In the genomic region with DNA sequence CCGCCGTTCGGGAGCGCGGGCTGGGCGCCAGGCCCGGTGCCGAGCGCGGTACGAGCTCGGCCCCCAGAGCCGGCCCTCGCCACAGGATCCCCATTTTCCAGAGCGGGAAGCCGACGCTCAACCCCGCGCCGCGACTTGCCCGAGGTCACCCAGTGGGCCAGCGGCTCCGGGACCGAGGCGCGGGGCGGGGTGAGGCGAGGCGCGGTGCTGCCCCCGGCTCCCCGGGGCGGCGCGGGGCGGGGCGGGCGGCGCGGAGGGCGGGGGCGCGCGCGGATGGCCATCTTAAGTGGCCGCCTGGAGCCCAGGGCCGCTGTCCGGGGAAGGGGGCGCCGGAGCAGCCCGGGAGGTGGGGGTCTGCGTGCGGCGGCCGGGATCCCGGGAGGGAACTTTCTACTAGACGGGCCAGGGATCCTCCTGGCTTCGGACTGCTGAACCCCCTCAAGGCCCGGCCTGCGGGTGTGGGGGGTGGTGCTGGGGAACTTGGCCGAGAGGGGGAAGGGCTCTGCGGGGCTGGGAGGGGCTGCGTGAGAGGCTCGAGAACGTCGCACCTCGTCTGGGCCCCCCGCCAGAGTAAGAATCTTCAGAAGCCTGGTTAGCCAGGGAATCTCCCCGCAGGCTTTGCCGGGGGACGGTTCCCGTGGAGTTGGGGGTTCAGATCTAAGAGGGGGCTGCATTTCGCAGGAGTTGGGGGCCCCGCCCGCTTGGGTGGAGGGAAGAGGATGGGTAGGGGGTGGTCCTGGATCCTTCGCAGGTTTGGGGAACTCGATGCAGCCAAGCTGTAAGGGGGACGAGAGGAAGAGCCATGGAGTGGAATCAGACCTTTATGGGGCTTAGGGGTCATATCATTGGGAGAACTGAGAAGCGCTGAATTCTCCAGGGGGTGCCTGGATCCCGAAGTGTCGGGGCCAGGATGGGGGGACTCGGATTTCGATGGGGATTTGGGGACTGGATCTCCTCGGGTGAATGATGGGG, we compare ENCODE assay signal across 8 cellular contexts. TPM values are rescaled to one million over a fixed set of nuclear protein-coding genes. Genes with fewer than 3 reads are reported as not detected.
A peak's percentile ranks its signal among the peaks of the same experiment; 100 is the strongest.
DNase-seq lines count a peak whose midpoint lies in the region; ATAC-seq, FAIRE-seq and TF ChIP-seq lines count a peak whose summit lies in the region.

No MANE protein-coding gene starts in this region.

- RAD21 ChIA-PET in GM12878 (lab: Charles Lee; ENCODE audit: unreplicated experiment), result interaction anchor here (0.6 to 2.4 kb wide), 14 partner anchors 12 to 296 kb away, joined by 3 to 11 read pairs (median 4); a partner anchor contains a TSS

- H3K27me3 Mint-ChIP-seq in T-helper 1 cell treated with Interleukin-12 subunit alpha and Interleukin-12 subunit beta and Interleukin-4 antibody, amounts not matched to agents 30 μg/mL and 1 μg/mL, for 36 hours (ENCODE audit: low read depth), result peaks cover 1% of the 10 kb centered on the region

- ATAC-seq in GM21447 (IDR thresholded peaks at IDR 0.05; ENCODE audit: unreplicated experiment), result peak; percentile 41
- peak; percentile 74 for ATAC-seq in GM12878

- no peaks in the 10 kb centered on the region for H4K20me1 ChIP-seq in DOHH2 (ENCODE audit: control insufficient read depth, insufficient read depth, low read depth, low read length)
- no peaks in the 10 kb centered on the region; the same call in 1 of the 2 replicates for H4K20me1 ChIP-seq in GM12878 (ENCODE audit: control insufficient read depth, insufficient read depth)

- intact Hi-C loops in GM12878 (cut with micrococcal nuclease; ENCODE audit: unreplicated experiment), result loop anchor here (1.0 to 5.0 kb wide), 2 partner anchors 112 to 208 kb away; a partner anchor contains a TSS

- SMC1A ChIA-PET in GM12878 (lab: Charles Lee; ENCODE audit: uncharacterized antibody, unreplicated experiment), result interaction anchor here (0.9 to 2.3 kb wide), 4 partner anchors 13 to 129 kb away, joined by 3 to 8 read pairs (median 3); no protein-coding TSS in a partner anchor

- H3K27ac Mint-ChIP-seq in T-helper 1 cell treated with Interleukin-12 subunit alpha and Interleukin-12 subunit beta and Interleukin-4 antibody, amounts not matched to agents 30 μg/mL and 1 μg/mL, for 36 hours, result peak overlapping the region; percentile 95

- POLR2A ChIA-PET in GM12878 (lab: Charles Lee), result interaction anchor here (0.6 to 1.9 kb wide), 12 partner anchors 12 to 310 kb away, joined by 3 to 9 read pairs (median 4); a partner anchor contains a TSS

- H3K79me2 ChIP-seq in DOHH2 (ENCODE audit: control insufficient read depth, low read length) (peaks cover 49% of the 10 kb centered on the region), GM12878 (ENCODE audit: control insufficient read depth, insufficient read depth, low read length) (peaks cover 26% of the 10 kb centered on the region)

- CTCF ChIA-PET in GM12878 (lab: Yijun Ruan, JAX), result interaction anchor here (0.7 to 2.3 kb wide), 8 partner anchors 13 to 384 kb away, joined by 3 to 14 read pairs (median 3); no protein-coding TSS in a partner anchor

- H3K27ac ChIP-seq in DOHH2 (ENCODE audit: low read depth, low read length) (peak overlapping the region; percentile 87), GM12878 (ENCODE audit: control insufficient read depth, insufficient read depth) (peak overlapping the region; percentile 75), iPS-18a (ENCODE audit: low read length) (peak overlapping the region; percentile 35), small intestine (ENCODE audit: low read depth in 1 of 2, low read length in 1 of 2) (peak overlapping the region; percentile 95 to 97)

- peaks cover 41% of the 10 kb centered on the region for H3K4me1 ChIP-seq in DOHH2 (ENCODE audit: control insufficient read depth, low read length)
- H3K4me1 ChIP-seq in GM12878 (ENCODE audit: control insufficient read depth, insufficient read depth, low read length), result peaks cover 23% of the 10 kb centered on the region
- H3K4me1 ChIP-seq in iPS-18a (ENCODE audit: control insufficient read depth, low read depth, low read length), result peaks cover 23% of the 10 kb centered on the region
- peaks cover 2 to 8% of the 10 kb centered on the region in 2 donors for H3K4me1 ChIP-seq in small intestine (ENCODE audit: control insufficient read depth in 2 of 2, insufficient read depth in 1 of 2, low read depth in 1 of 2, low read length in 1 of 2)

- peak overlapping the region; percentile 89 for H3K9ac ChIP-seq in GM12878 (ENCODE audit: control insufficient read depth, insufficient read depth, low read length)
- H3K9ac ChIP-seq in iPS-18a (ENCODE audit: low read length), result peak overlapping the region; percentile 86

- H2AFZ ChIP-seq in GM12878 (ENCODE audit: control insufficient read depth, low read depth, low read length), result peak overlapping the region; percentile 52

- WGBS in GM12878 (ENCODE audit: insufficient coverage, insufficient replicate concordance, low lambda C conversion rate, missing lambda C conversion rate), result under 1% methylated on average over 57 of the region's 85 CpGs
- 0 to 1% (median 0%) methylated on average over 53 to 85 of the region's 85 CpGs for WGBS in small intestine, 3 donors

- TF ChIP-seq RAD21 in GM12878 (IDR thresholded peaks at IDR 0.05; ENCODE audit: insufficient read depth, low read depth, low read length), result no peak

- no TSS peak for BruUV-seq in GM12878 (replicated peaks; lab: Mats Ljungman, UMichigan)

- H3K9me3 Mint-ChIP-seq in T-helper 1 cell treated with Interleukin-12 subunit alpha and Interleukin-12 subunit beta and Interleukin-4 antibody, amounts not matched to agents 30 μg/mL and 1 μg/mL, for 36 hours, result no peaks in the 10 kb centered on the region

- no peaks in the 10 kb centered on the region for H3K36me3 Mint-ChIP-seq in T-helper 1 cell treated with Interleukin-12 subunit alpha and Interleukin-12 subunit beta and Interleukin-4 antibody, amounts not matched to agents 30 μg/mL and 1 μg/mL, for 36 hours (ENCODE audit: low read depth)

- no peaks in the 10 kb centered on the region for H3F3A ChIP-seq in DOHH2 (ENCODE audit: control insufficient read depth, insufficient read depth)

- H3K4me3 Mint-ChIP-seq in T-helper 1 cell treated with Interleukin-12 subunit alpha and Interleukin-12 subunit beta and Interleukin-4 antibody, amounts not matched to agents 30 μg/mL and 1 μg/mL, for 36 hours, result peak overlapping the region; percentile 96

- FAIRE-seq in HTR-8/SVneo (lab: Jason Lieb, UNC) (no peak), GM12878 (lab: Jason Lieb, UNC) (no peak), small intestine (lab: Jason Lieb, UNC) (no peak), D721Med (lab: Jason Lieb, UNC) (no peak)

- no peaks in the 10 kb centered on the region for H3K9me2 ChIP-seq in DOHH2 (replicated peaks; ENCODE audit: control insufficient read depth, low read length)

- no peak for TF ChIP-seq EP300 in GM12878 (IDR thresholded peaks at IDR 0.05; ENCODE audit: borderline replicate concordance in 1 of 2, control insufficient read depth in 1 of 2, low read depth in 2 of 2, low read length in 2 of 2)

- H3K4me1 Mint-ChIP-seq in T-helper 1 cell treated with Interleukin-12 subunit alpha and Interleukin-12 subunit beta and Interleukin-4 antibody, amounts not matched to agents 30 μg/mL and 1 μg/mL, for 36 hours (ENCODE audit: low read depth), result peaks cover 24% of the 10 kb centered on the region

- H3K4me3 ChIP-seq in DOHH2 (ENCODE audit: low read length) (peak overlapping the region; percentile 96), GM12878 (peak overlapping the region; percentile 99), iPS-18a (ENCODE audit: low read length) (peak overlapping the region; percentile 91), small intestine (ENCODE audit: low read depth in 1 of 2, low read length in 2 of 2) (peak overlapping the region; percentile 92 to 94)

- H3K4me2 ChIP-seq in DOHH2 (ENCODE audit: low read length) (peak overlapping the region; percentile 96), GM12878 (ENCODE audit: control insufficient read depth, insufficient read depth) (peak overlapping the region; percentile 82; the same call in 1 of the 2 replicates)

- peak; percentile 65 for TF ChIP-seq POLR2A in GM12878 (IDR thresholded peaks at IDR 0.05; ENCODE audit: low read depth, low read length)

- H3K9me3 ChIP-seq in DOHH2 (ENCODE audit: control insufficient read depth, insufficient read depth, low read length), result no peaks in the 10 kb centered on the region
- no peaks in the 10 kb centered on the region for H3K9me3 ChIP-seq in GM12878 (replicated peaks; ENCODE audit: control insufficient read depth, insufficient read depth, low read length)
- no peaks in the 10 kb centered on the region for H3K9me3 ChIP-seq in iPS-18a (ENCODE audit: control insufficient read depth, low read depth, low read length)
- no peaks in the 10 kb centered on the region for H3K9me3 ChIP-seq in small intestine (ENCODE audit: control insufficient read depth, low read depth)

- DNase-seq in HTR-8/SVneo (ENCODE audit: insufficient read length, low spot score) (peak; percentile 59), GM12878 (ENCODE audit: low read depth, low spot score) (no peak), small intestine (peak; percentile 73), D721Med (ENCODE audit: insufficient read length, low spot score) (no peak)

- H3K36me3 ChIP-seq in DOHH2 (ENCODE audit: control insufficient read depth, low read length) (peaks cover 36% of the 10 kb centered on the region), GM12878 (ENCODE audit: control insufficient read depth in 2 of 2, insufficient read depth in 2 of 2, low read length in 1 of 2) (peaks cover 1 to 8% of the 10 kb centered on the region in 2 experiments; a peak in 3 of 4 replicates), iPS-18a (ENCODE audit: control insufficient read depth, low read depth, low read length) (peaks cover 4% of the 10 kb centered on the region), small intestine (ENCODE audit: control insufficient read depth in 2 of 2, insufficient read depth in 2 of 2, low read length in 2 of 2) (peaks cover 2 to 6% of the 10 kb centered on the region in 2 donors)

- H3K27me3 ChIP-seq in DOHH2 (ENCODE audit: control insufficient read depth, low read length), result no peaks in the 10 kb centered on the region
- H3K27me3 ChIP-seq in GM12878 (replicated peaks in 1 of 2; ENCODE audit: control insufficient read depth in 2 of 2, insufficient read depth in 2 of 2, low read length in 1 of 2), result no peaks in the 10 kb centered on the region
- H3K27me3 ChIP-seq in iPS-18a (ENCODE audit: control insufficient read depth, insufficient read depth, low read length), result peaks cover 6% of the 10 kb centered on the region
- H3K27me3 ChIP-seq in small intestine (ENCODE audit: control insufficient read depth in 2 of 2, insufficient read depth in 2 of 2, low read length in 2 of 2), result no peaks in the 10 kb centered on the region

- in situ Hi-C loops in GM12878 (cut with MboI), result no loop called here

- TF ChIP-seq CTCF in DOHH2 (IDR thresholded peaks at IDR 0.05; ENCODE audit: low read depth, low read length, poor library complexity, severe bottlenecking) (no peak), GM12878 (IDR thresholded peaks at IDR 0.05 in 2 of 3, conservative IDR thresholded peaks at IDR 0.05 in 1 of 3; ENCODE audit: control insufficient read depth in 2 of 3, extremely low read depth in 1 of 3, insufficient read depth in 1 of 3, low read depth in 3 of 3, low read length in 3 of 3) (no peak), D721Med (IDR thresholded peaks at IDR 0.05; ENCODE audit: insufficient read depth, missing control alignments) (no peak)

RNA-seq across cellular contexts. Expression of a gene that starts 0.7 kb away (rescaled TPM):
- 149 and 152 TPM in 2 replicates for total RNA-seq in GM12878 (2013; cell fraction: nucleolus; rRNA removed)
- total RNA-seq in GM12878 (2014; rRNA removed), result 62.3 and 66.3 TPM in 2 replicates
- 32.1 and 33.1 TPM in 2 replicates for total RNA-seq in GM12878 (2014; rRNA removed; fragmentation: Illumina TruSeq; extraction: Trizol)
- 110 and 116 TPM in 2 replicates for total RNA-seq in GM12878 (2021)
- 39.6 TPM for polyA plus RNA-seq in GM12878 (2011; ENCODE audit: low read depth)
- 36.2 and 68.8 TPM in 2 replicates for polyA plus RNA-seq in GM12878 (2011; rRNA removed)
- polyA plus RNA-seq in GM12878 (2011; cell fraction: cytosol; rRNA removed), result 45.3 and 59.8 TPM in 2 replicates
- 613 and 647 TPM in 2 replicates for polyA plus RNA-seq in GM12878 (2011; cell fraction: nucleus; rRNA removed)
- polyA plus RNA-seq in GM12878 (2012), result 71.7 and 110 TPM in 2 replicates
- polyA plus RNA-seq in GM12878 (2014; fragmentation: Illumina TruSeq; extraction: Trizol), result 54.7 and 62.3 TPM in 2 replicates
- 1 to 10 TPM in 1 of 2 experiments, under 1 TPM in 1; 0.47 to 1.0 TPM for polyA plus RNA-seq in GM12878 (2014; fragmentation: Nextera tagmentation; extraction: Ambion mirVana)
- polyA plus RNA-seq in GM12878 (2014; rRNA removed), result 77.5 and 94.4 TPM in 2 replicates
- 10 to 100 TPM in 1 of 2 experiments, 1 to 10 TPM in 1; 9.7 to 20.0 TPM for polyA plus RNA-seq in GM12878 (2016; fragmentation: Nextera tagmentation; extraction: Ambion mirVana)
- 70.7 and 93.0 TPM in 2 replicates for polyA minus RNA-seq in GM12878 (2011; rRNA and poly(A)+ RNA removed)
- 52.8 and 55.7 TPM in 2 replicates for polyA minus RNA-seq in GM12878 (2011; cell fraction: cytosol; rRNA and poly(A)+ RNA removed)
- 158 and 247 TPM in 2 replicates for polyA minus RNA-seq in GM12878 (2011; cell fraction: nucleus; rRNA and poly(A)+ RNA removed)
- polyA plus RNA-seq in small intestine, result 10 to 100 TPM; 43.2 to 63.7 (median 57.7) TPM

RNA-seq across cellular contexts. Expression of a gene that starts 7.3 kb away (rescaled TPM):
- not detected in 2 replicates for total RNA-seq in GM12878 (2013; cell fraction: nucleolus; rRNA removed)
- total RNA-seq in GM12878 (2014; rRNA removed), result 2.7 and 3.5 TPM in 2 replicates
- total RNA-seq in GM12878 (2014; rRNA removed; fragmentation: Illumina TruSeq; extraction: Trizol), result 1.9 and 2.2 TPM in 2 replicates
- 1.4 and 1.5 TPM in 2 replicates for total RNA-seq in GM12878 (2021)
- 1.5 TPM for polyA plus RNA-seq in GM12878 (2011; ENCODE audit: low read depth)
- 0.10 TPM in 1 of 2 replicates, not detected in the other for polyA plus RNA-seq in GM12878 (2011; rRNA removed)
- polyA plus RNA-seq in GM12878 (2011; cell fraction: cytosol; rRNA removed), result 0.12 and 0.25 TPM in 2 replicates
- polyA plus RNA-seq in GM12878 (2011; cell fraction: nucleus; rRNA removed), result 0.21 and 0.54 TPM in 2 replicates
- polyA plus RNA-seq in GM12878 (2012), result 1.7 and 1.9 TPM in 2 replicates
- 1.6 and 2.0 TPM in 2 replicates for polyA plus RNA-seq in GM12878 (2014; fragmentation: Illumina TruSeq; extraction: Trizol)
- 10 to 100 TPM; 11.0 to 11.1 TPM for polyA plus RNA-seq in GM12878 (2014; fragmentation: Nextera tagmentation; extraction: Ambion mirVana)
- polyA plus RNA-seq in GM12878 (2014; rRNA removed), result 3.2 and 3.7 TPM in 2 replicates
- 1 to 10 TPM; 1.2 to 1.6 TPM for polyA plus RNA-seq in GM12878 (2016; fragmentation: Nextera tagmentation; extraction: Ambion mirVana)
- not detected in 2 replicates for polyA minus RNA-seq in GM12878 (2011; rRNA and poly(A)+ RNA removed)
- not detected in 2 replicates for polyA minus RNA-seq in GM12878 (2011; cell fraction: cytosol; rRNA and poly(A)+ RNA removed)
- not detected in 2 replicates for polyA minus RNA-seq in GM12878 (2011; cell fraction: nucleus; rRNA and poly(A)+ RNA removed)
- polyA plus RNA-seq in small intestine, result 10 to 100 TPM in 1 of 3 donors, 1 to 10 TPM in 1, under 1 TPM in 1; 0.67 to 24.2 (median 6.8) TPM

RNA-seq across cellular contexts. Expression of a gene that starts 20.1 kb away (rescaled TPM):
- total RNA-seq in GM12878 (2013; cell fraction: nucleolus; rRNA removed), result not detected in 2 replicates
- total RNA-seq in GM12878 (2014; rRNA removed) (not detected in 2 replicates), GM12878 (2014; rRNA removed; fragmentation: Illumina TruSeq; extraction: Trizol) (not detected in 2 replicates), GM12878 (2021) (not detected in 2 replicates)
- not detected for polyA plus RNA-seq in GM12878 (2011; ENCODE audit: low read depth)
- polyA plus RNA-seq in GM12878 (2011; rRNA removed) (not detected in 2 replicates), GM12878 (2014; fragmentation: Illumina TruSeq; extraction: Trizol) (not detected in 2 replicates), GM12878 (2014; fragmentation: Nextera tagmentation; extraction: Ambion mirVana) (not detected), GM12878 (2014; rRNA removed) (not detected in 2 replicates), GM12878 (2016; fragmentation: Nextera tagmentation; extraction: Ambion mirVana) (not detected), small intestine (1 to 10 TPM in 1 of 3 donors, not detected in 2; 3.3 TPM)
- not detected in 2 replicates for polyA plus RNA-seq in GM12878 (2011; cell fraction: cytosol; rRNA removed)
- polyA plus RNA-seq in GM12878 (2011; cell fraction: nucleus; rRNA removed), result not detected in 2 replicates
- not detected in 2 replicates for polyA plus RNA-seq in GM12878 (2012)
- not detected in 2 replicates for polyA minus RNA-seq in GM12878 (2011; rRNA and poly(A)+ RNA removed)
- polyA minus RNA-seq in GM12878 (2011; cell fraction: cytosol; rRNA and poly(A)+ RNA removed), result not detected in 2 replicates
- not detected in 2 replicates for polyA minus RNA-seq in GM12878 (2011; cell fraction: nucleus; rRNA and poly(A)+ RNA removed)

RNA-seq across cellular contexts. Expression of a gene that starts 32.0 kb away (rescaled TPM):
- not detected in 2 replicates for total RNA-seq in GM12878 (2013; cell fraction: nucleolus; rRNA removed)
- total RNA-seq in GM12878 (2014; rRNA removed) (not detected in 2 replicates), GM12878 (2014; rRNA removed; fragmentation: Illumina TruSeq; extraction: Trizol) (not detected in 2 replicates), GM12878 (2021) (not detected in 2 replicates)
- not detected for polyA plus RNA-seq in GM12878 (2011; ENCODE audit: low read depth)
- polyA plus RNA-seq in GM12878 (2011; rRNA removed) (not detected in 2 replicates), GM12878 (2014; fragmentation: Illumina TruSeq; extraction: Trizol) (not detected in 2 replicates), GM12878 (2014; fragmentation: Nextera tagmentation; extraction: Ambion mirVana) (not detected), GM12878 (2014; rRNA removed) (not detected in 2 replicates), GM12878 (2016; fragmentation: Nextera tagmentation; extraction: Ambion mirVana) (not detected), small intestine (under 1 TPM in 1 of 3 donors, not detected in 2; 0.19 TPM)
- not detected in 2 replicates for polyA plus RNA-seq in GM12878 (2011; cell fraction: cytosol; rRNA removed)
- not detected in 2 replicates for polyA plus RNA-seq in GM12878 (2011; cell fraction: nucleus; rRNA removed)
- not detected in 2 replicates for polyA plus RNA-seq in GM12878 (2012)
- not detected in 2 replicates for polyA minus RNA-seq in GM12878 (2011; rRNA and poly(A)+ RNA removed)
- polyA minus RNA-seq in GM12878 (2011; cell fraction: cytosol; rRNA and poly(A)+ RNA removed), result 2.0 and 2.7 TPM in 2 replicates
- polyA minus RNA-seq in GM12878 (2011; cell fraction: nucleus; rRNA and poly(A)+ RNA removed), result 0.97 and 1.3 TPM in 2 replicates

Comparison
In these comparisons a context has a peak if more than half of its experiments do, and no peak if none do; other contexts are left out.
1. H3K27ac ChIP-seq: peak in every context shown above with its lines; median percentile 96 in small intestine; 87 in DOHH2; 75 in GM12878; 35 in iPS-18a.
2. DNase-seq: peak in HTR-8/SVneo (single experiment) and small intestine (single experiment); none in GM12878 (single experiment) and D721Med (single experiment).
3. Peak in every context shown above with its lines, with median percentiles within 50 percentile points of each other: H3K4me3 ChIP-seq.